ENCODE assay signal across 9 cellular contexts in the genomic region with DNA sequence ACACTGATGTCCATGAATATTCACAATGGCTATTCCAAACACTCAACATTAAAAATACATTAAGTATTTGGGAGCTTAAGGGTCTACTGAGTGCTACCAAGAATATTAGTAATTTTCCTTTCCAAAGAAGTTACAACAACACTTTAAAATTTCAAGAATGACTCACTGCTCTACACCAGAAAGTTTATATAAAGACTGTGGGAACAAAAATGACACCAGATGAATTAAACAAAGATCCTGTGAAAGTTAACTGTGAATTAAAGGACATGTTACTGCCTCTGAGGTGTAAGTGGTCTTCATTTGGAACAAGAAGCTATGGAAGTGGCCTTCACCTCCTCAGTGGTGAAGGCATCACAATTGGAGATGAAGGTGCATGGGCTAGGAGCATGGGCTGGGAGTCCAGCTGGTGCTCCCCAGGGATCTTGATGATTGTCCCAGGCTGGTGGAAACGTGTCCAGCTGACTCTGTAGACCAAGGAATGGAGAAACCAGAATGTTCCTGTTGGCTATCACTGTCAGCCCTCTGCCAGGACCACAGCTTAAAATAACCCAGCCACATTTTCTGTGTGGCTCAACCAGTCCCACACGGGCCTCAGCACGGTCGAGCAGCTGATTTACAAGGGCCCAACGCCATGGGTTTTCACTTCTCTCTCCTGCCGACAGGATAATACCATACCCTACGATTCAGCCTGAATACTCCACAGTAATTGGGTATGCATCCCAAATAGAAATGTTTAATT. TPM values are rescaled to one million over a fixed set of nuclear protein-coding genes. Genes with fewer than 3 reads are reported as not detected.
DNase-seq lines count a peak whose midpoint lies in the region; ATAC-seq and TF ChIP-seq lines count a peak whose summit lies in the region.
"Had no signal": no experiment of that assay in that cellular context is flagged by ENCODE, and none has a peak within 500 bp of the region (broad histone marks: within the 10 kb centered on the region; RNA-seq: fewer than 3 reads in every experiment).

No MANE protein-coding gene starts in this region.

- no peaks in the 10 kb centered on the region for H3K9me3 ChIP-seq in SJSA1 (replicated peaks)
- no peaks in the 10 kb centered on the region for H3K9me3 ChIP-seq in gastroesophageal sphincter

- no peak for TF ChIP-seq CTCF in CD14-positive monocyte (IDR thresholded peaks at IDR 0.05)
- peak in 2 of 4 experiments; percentile 30 to 32 for TF ChIP-seq CTCF in gastroesophageal sphincter (IDR thresholded peaks at IDR 0.05)
- TF ChIP-seq CTCF in nephron progenitor cell (IDR thresholded peaks at IDR 0.05): no peak

- H3K4me3 Mint-ChIP-seq in CD14-positive monocyte (no peak overlapping the region), nephron progenitor cell (no peak overlapping the region)
- H3K4me3 Mint-ChIP-seq: activated CD4-positive, alpha-beta memory T cell treated with anti-CD3 and anti-CD28 coated beads, Interleukin-2, amount 10 ng/mL, durations not matched to agents 7 days and 5 days had no signal

- H3K27ac ChIP-seq in SJSA1: peak overlapping the region; percentile 74
- H3K27ac ChIP-seq in gastroesophageal sphincter: peak overlapping the region; percentile 86 to 98 (median 88)

- peaks cover 56% of the 10 kb centered on the region for H3K36me3 ChIP-seq in SJSA1
- H3K36me3 ChIP-seq in gastroesophageal sphincter: peaks cover 4 to 41% of the 10 kb centered on the region in 2 donors

- peak; percentile 93 for ATAC-seq in gastroesophageal sphincter
- peak; percentile 85 for ATAC-seq in sciatic nerve

- H3K4me1 ChIP-seq in SJSA1 (replicated peaks): peaks cover 28% of the 10 kb centered on the region
- H3K4me1 ChIP-seq in gastroesophageal sphincter: peaks cover 15 to 46% (median 16%) of the 10 kb centered on the region in 3 donors

- H3K27me3 ChIP-seq in SJSA1 (replicated peaks) (no peaks in the 10 kb centered on the region), gastroesophageal sphincter (no peaks in the 10 kb centered on the region)

- H3K4me3 ChIP-seq in SJSA1: no peak overlapping the region
- H3K4me3 ChIP-seq in gastroesophageal sphincter: no peak overlapping the region

- H3K36me3 Mint-ChIP-seq in CD14-positive monocyte: peaks cover 56 to 75% of the 10 kb centered on the region in 2 donors
- H3K36me3 Mint-ChIP-seq in nephron progenitor cell (ENCODE audit: low read depth): peaks cover 41% of the 10 kb centered on the region

- H3K27me3 Mint-ChIP-seq in CD14-positive monocyte (ENCODE audit: low read depth in 3 of 3) (no peaks in the 10 kb centered on the region), nephron progenitor cell (ENCODE audit: low read depth, poor library complexity) (peaks cover 4% of the 10 kb centered on the region)
- H3K27me3 Mint-ChIP-seq: activated CD4-positive, alpha-beta memory T cell treated with anti-CD3 and anti-CD28 coated beads, Interleukin-2, amount 10 ng/mL, durations not matched to agents 7 days and 5 days had no signal

- 23 to 30% methylated on average over 2 to 7 of the region's 7 CpGs for WGBS in gastroesophageal sphincter (ENCODE audit: low coverage in 1 of 2), 2 donors

- no peak for TF ChIP-seq POLR2A in gastroesophageal sphincter (IDR thresholded peaks at IDR 0.05)

- no peak for TF ChIP-seq EP300 in gastroesophageal sphincter (IDR thresholded peaks at IDR 0.05)

- intact Hi-C loops in CD14-positive monocyte (cut with micrococcal nuclease) (no loop called here), sciatic nerve (cut with DNase I) (no loop called here)

- H3K9me3 Mint-ChIP-seq in CD14-positive monocyte: no peaks in the 10 kb centered on the region
- H3K9me3 Mint-ChIP-seq in nephron progenitor cell: no peaks in the 10 kb centered on the region
- H3K9me3 Mint-ChIP-seq: activated CD4-positive, alpha-beta memory T cell treated with anti-CD3 and anti-CD28 coated beads, Interleukin-2, amount 10 ng/mL, durations not matched to agents 7 days and 5 days had no signal

- DNase-seq in CD14-positive monocyte (ENCODE audit: low spot score) (no peak), SJSA1 (ENCODE audit: low read depth in 1 of 2, low spot score in 2 of 2) (peak; percentile 49 to 85), sciatic nerve (ENCODE audit: low spot score) (no peak), midbrain (lab: John Stamatoyannopoulos, UW) (no peak), nephron progenitor cell (no peak)
- no peak for DNase-seq in activated effector memory CD4-positive, alpha-beta T cell treated with Interleukin-2 at 50 U/mL for 16 hours
- no peak for DNase-seq in activated effector memory CD4-positive, alpha-beta T cell treated with anti-CD3 and anti-CD28 coated beads, Interleukin-2, amount 50 U/mL, for 16 hours
- DNase-seq: activated CD4-positive, alpha-beta memory T cell treated with anti-CD3 and anti-CD28 coated beads, Interleukin-2, amount 10 ng/mL, durations not matched to agents 7 days and 5 days had no signal

- H3K27ac Mint-ChIP-seq in CD14-positive monocyte (peak overlapping the region in 4 of 7 donors; percentile 20 to 62 (median 36)), nephron progenitor cell (no peak overlapping the region)
- H3K27ac Mint-ChIP-seq: activated CD4-positive, alpha-beta memory T cell treated with anti-CD3 and anti-CD28 coated beads, Interleukin-2, amount 10 ng/mL, durations not matched to agents 7 days and 5 days had no signal

- peaks cover 21% of the 10 kb centered on the region for H3K4me1 Mint-ChIP-seq in CD14-positive monocyte
- peaks cover 6% of the 10 kb centered on the region for H3K4me1 Mint-ChIP-seq in nephron progenitor cell

RNA-seq across cellular contexts. Expression of gene TAF5L, which starts 28.8 kb away (rescaled TPM):
- 1 to 10 TPM; 3.8 to 4.9 TPM for polyA plus RNA-seq in CD14-positive monocyte
- 12.0 and 25.5 TPM in 2 replicates for total RNA-seq in SJSA1 (2014; rRNA removed; shearing (Covaris generic))
- total RNA-seq in gastroesophageal sphincter (10 to 100 TPM; 20.5 to 30.4 (median 24.6) TPM), sciatic nerve (15.2 TPM)

RNA-seq across cellular contexts. Expression of gene URB2, which starts 28.9 kb away (rescaled TPM):
- 1 to 10 TPM in 1 of 2 donors, under 1 TPM in 1; 0.79 to 1.5 TPM for polyA plus RNA-seq in CD14-positive monocyte
- 11.9 and 15.2 TPM in 2 replicates for total RNA-seq in SJSA1 (2014; rRNA removed; shearing (Covaris generic))
- total RNA-seq in gastroesophageal sphincter: 10 to 100 TPM in 2 of 4 donors, 1 to 10 TPM in 2; 6.0 to 12.1 (median 9.2) TPM
- 8.2 TPM for total RNA-seq in sciatic nerve

RNA-seq across cellular contexts. Expression of gene ABCB10, which starts 38.6 kb away (rescaled TPM):
- 10 to 100 TPM in 1 of 2 donors, 1 to 10 TPM in 1; 5.4 to 12.9 TPM for polyA plus RNA-seq in CD14-positive monocyte
- 30.0 and 31.7 TPM in 2 replicates for total RNA-seq in SJSA1 (2014; rRNA removed; shearing (Covaris generic))
- total RNA-seq in gastroesophageal sphincter: 10 to 100 TPM; 14.1 to 21.8 (median 18.1) TPM
- total RNA-seq in sciatic nerve: 16.1 TPM

Comparison
In these comparisons a context has a peak if more than half of its experiments do, and no peak if none do; other contexts are left out.
1. DNase-seq: peak in SJSA1 (2 of 2); none in CD14-positive monocyte (single experiment), sciatic nerve (single experiment), activated effector memory CD4-positive, alpha-beta T cell treated with Interleukin-2 at 50 U/mL for 16 hours (single experiment), midbrain (single experiment), nephron progenitor cell (single experiment) and activated effector memory CD4-positive, alpha-beta T cell treated with anti-CD3 and anti-CD28 coated beads, Interleukin-2, amount 50 U/mL, for 16 hours (single experiment).